ENCODE assay signal across 1 cellular context in the genomic region with DNA sequence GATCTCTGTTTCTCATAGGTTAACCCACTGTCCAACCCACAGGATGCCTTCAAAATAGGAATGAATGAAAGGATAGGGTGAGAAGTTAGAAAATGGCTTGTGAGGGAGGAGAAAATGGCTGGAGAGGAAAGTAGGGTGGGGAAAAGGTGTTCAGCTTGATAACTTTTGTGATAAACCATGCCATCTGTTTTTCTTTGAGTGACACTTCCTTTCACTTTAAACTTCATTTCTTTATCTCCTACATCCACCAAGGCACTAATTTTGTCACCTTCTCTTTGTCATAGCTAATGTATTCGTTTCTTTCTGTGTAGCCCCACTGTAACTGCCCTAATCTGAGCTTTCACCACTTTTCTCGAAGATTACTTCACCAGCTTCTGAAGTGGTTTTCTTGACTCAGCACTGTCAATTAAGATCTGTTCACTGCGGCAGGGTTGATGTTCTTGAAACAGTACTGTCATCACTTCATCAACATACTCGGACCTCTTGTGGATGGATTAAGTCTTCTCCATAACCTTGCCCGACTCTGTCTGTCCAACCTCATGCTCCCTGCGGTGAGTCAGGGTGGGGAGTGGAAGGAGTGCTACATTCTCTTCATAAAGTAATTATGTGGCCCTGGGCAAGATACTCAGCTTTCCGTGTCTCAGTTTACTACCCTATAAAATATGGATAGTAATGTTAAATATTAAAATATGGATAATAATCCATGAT.
A peak's percentile ranks its signal among the peaks of the same experiment; 100 is the strongest.
TF ChIP-seq lines count a peak whose summit lies in the region.

No MANE protein-coding gene starts in this region.

TF ChIP-seq in K562, 482 proteins besides CTCF, POLR2A, EP300 and RAD21 (continued from another document and continues in another):
- TF ChIP-seq CCNT2 (IDR thresholded peaks at IDR 0.05; ENCODE audit: borderline replicate concordance, extremely low read depth, insufficient read length, low read depth, low read length) = peak; percentile 99
- TF ChIP-seq ZNF384 (IDR thresholded peaks at IDR 0.05; ENCODE audit: low read depth, low read length) = no peak
- no peak for TF ChIP-seq ZNF780A (CRISPR knock-in tag; IDR thresholded peaks at IDR 0.05)
- TF ChIP-seq, protein P1, sequence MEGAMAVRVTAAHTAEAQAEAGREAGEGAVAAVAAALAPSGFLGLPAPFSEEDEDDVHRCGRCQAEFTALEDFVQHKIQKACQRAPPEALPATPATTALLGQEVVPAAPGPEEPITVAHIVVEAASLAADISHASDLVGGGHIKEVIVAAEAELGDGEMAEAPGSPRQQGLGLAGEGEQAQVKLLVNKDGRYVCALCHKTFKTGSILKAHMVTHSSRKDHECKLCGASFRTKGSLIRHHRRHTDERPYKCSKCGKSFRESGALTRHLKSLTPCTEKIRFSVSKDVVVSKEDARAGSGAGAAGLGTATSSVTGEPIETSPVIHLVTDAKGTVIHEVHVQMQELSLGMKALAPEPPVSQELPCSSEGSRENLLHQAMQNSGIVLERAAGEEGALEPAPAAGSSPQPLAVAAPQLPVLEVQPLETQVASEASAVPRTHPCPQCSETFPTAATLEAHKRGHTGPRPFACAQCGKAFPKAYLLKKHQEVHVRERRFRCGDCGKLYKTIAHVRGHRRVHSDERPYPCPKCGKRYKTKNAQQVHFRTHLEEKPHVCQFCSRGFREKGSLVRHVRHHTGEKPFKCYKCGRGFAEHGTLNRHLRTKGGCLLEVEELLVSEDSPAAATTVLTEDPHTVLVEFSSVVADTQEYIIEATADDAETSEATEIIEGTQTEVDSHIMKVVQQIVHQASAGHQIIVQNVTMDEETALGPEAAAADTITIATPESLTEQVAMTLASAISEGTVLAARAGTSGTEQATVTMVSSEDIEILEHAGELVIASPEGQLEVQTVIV (CRISPR knock-in tag; IDR thresholded peaks at IDR 0.05; ENCODE audit: borderline replicate concordance) = no peak
- TF ChIP-seq ADNP (tag; IDR thresholded peaks at IDR 0.05) = peak; percentile 79; the same call in 1 of the 2 replicates
- TF ChIP-seq ELF2 (CRISPR knock-in tag; IDR thresholded peaks at IDR 0.05) = no peak
- TF ChIP-seq POLR2H (tag; IDR thresholded peaks at IDR 0.05; ENCODE audit: low read depth) = no peak
- TF ChIP-seq PTBP1 (IDR thresholded peaks at IDR 0.05; ENCODE audit: low read depth, low read length) = no peak
- TF ChIP-seq IFI16 (CRISPR knock-in tag; IDR thresholded peaks at IDR 0.05) = no peak
- TF ChIP-seq TOE1 (IDR thresholded peaks at IDR 0.05; ENCODE audit: borderline replicate concordance) = no peak; the same call in none of the 2 replicates
- no peak for TF ChIP-seq TOE1 (CRISPR knock-in tag; IDR thresholded peaks at IDR 0.05; ENCODE audit: borderline replicate concordance, low read depth)
- no peak for TF ChIP-seq BHLHE40 (IDR thresholded peaks at IDR 0.05; ENCODE audit: low read length)
- TF ChIP-seq, protein P2, sequence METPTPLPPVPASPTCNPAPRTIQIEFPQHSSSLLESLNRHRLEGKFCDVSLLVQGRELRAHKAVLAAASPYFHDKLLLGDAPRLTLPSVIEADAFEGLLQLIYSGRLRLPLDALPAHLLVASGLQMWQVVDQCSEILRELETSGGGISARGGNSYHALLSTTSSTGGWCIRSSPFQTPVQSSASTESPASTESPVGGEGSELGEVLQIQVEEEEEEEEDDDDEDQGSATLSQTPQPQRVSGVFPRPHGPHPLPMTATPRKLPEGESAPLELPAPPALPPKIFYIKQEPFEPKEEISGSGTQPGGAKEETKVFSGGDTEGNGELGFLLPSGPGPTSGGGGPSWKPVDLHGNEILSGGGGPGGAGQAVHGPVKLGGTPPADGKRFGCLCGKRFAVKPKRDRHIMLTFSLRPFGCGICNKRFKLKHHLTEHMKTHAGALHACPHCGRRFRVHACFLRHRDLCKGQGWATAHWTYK (CRISPR knock-in tag; IDR thresholded peaks at IDR 0.05) = no peak
- peak; percentile 89 for TF ChIP-seq MTA2 (IDR thresholded peaks at IDR 0.05; ENCODE audit: low read depth)
- TF ChIP-seq XRCC4 (IDR thresholded peaks at IDR 0.05; ENCODE audit: extremely low read depth, insufficient read depth, insufficient read length) = no peak
- no peak for TF ChIP-seq POU5F1 (IDR thresholded peaks at IDR 0.05; ENCODE audit: borderline replicate concordance, low read depth, low read length, partially characterized antibody)
- TF ChIP-seq SMAD1 (IDR thresholded peaks at IDR 0.05; ENCODE audit: low read depth, low read length, partially characterized antibody) = peak; percentile 38
- TF ChIP-seq ZNF41 (CRISPR knock-in tag; conservative IDR thresholded peaks at IDR 0.05) = no peak
- peak; percentile 90 for TF ChIP-seq KLF16 (IDR thresholded peaks at IDR 0.05)
- peak; percentile 98 to 99 for TF ChIP-seq KDM1A (IDR thresholded peaks at IDR 0.05)
- TF ChIP-seq, protein P3, sequence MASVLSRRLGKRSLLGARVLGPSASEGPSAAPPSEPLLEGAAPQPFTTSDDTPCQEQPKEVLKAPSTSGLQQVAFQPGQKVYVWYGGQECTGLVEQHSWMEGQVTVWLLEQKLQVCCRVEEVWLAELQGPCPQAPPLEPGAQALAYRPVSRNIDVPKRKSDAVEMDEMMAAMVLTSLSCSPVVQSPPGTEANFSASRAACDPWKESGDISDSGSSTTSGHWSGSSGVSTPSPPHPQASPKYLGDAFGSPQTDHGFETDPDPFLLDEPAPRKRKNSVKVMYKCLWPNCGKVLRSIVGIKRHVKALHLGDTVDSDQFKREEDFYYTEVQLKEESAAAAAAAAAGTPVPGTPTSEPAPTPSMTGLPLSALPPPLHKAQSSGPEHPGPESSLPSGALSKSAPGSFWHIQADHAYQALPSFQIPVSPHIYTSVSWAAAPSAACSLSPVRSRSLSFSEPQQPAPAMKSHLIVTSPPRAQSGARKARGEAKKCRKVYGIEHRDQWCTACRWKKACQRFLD (CRISPR knock-in tag; IDR thresholded peaks at IDR 0.05) = peak; percentile 87
- no peak for TF ChIP-seq SRSF7 (optimal IDR thresholded peaks at IDR 0.05; ENCODE audit: low read depth, low read length)
- no peak for TF ChIP-seq KDM4B (IDR thresholded peaks at IDR 0.05; ENCODE audit: borderline replicate concordance in 2 of 2, low read depth in 1 of 2)
- TF ChIP-seq NR3C1 (CRISPR knock-in tag; IDR thresholded peaks at IDR 0.05) = no peak
- TF ChIP-seq, protein P4, sequence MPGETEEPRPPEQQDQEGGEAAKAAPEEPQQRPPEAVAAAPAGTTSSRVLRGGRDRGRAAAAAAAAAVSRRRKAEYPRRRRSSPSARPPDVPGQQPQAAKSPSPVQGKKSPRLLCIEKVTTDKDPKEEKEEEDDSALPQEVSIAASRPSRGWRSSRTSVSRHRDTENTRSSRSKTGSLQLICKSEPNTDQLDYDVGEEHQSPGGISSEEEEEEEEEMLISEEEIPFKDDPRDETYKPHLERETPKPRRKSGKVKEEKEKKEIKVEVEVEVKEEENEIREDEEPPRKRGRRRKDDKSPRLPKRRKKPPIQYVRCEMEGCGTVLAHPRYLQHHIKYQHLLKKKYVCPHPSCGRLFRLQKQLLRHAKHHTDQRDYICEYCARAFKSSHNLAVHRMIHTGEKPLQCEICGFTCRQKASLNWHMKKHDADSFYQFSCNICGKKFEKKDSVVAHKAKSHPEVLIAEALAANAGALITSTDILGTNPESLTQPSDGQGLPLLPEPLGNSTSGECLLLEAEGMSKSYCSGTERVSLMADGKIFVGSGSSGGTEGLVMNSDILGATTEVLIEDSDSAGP (CRISPR knock-in tag; IDR thresholded peaks at IDR 0.05) = no peak
- no peak for TF ChIP-seq ZC3H4 (CRISPR knock-in tag; IDR thresholded peaks at IDR 0.05; ENCODE audit: borderline replicate concordance)
- TF ChIP-seq SIN3B (IDR thresholded peaks at IDR 0.05; ENCODE audit: low read depth) = no peak
- TF ChIP-seq TAL1 (IDR thresholded peaks at IDR 0.05) = peak; percentile 97
- TF ChIP-seq, protein P5, sequence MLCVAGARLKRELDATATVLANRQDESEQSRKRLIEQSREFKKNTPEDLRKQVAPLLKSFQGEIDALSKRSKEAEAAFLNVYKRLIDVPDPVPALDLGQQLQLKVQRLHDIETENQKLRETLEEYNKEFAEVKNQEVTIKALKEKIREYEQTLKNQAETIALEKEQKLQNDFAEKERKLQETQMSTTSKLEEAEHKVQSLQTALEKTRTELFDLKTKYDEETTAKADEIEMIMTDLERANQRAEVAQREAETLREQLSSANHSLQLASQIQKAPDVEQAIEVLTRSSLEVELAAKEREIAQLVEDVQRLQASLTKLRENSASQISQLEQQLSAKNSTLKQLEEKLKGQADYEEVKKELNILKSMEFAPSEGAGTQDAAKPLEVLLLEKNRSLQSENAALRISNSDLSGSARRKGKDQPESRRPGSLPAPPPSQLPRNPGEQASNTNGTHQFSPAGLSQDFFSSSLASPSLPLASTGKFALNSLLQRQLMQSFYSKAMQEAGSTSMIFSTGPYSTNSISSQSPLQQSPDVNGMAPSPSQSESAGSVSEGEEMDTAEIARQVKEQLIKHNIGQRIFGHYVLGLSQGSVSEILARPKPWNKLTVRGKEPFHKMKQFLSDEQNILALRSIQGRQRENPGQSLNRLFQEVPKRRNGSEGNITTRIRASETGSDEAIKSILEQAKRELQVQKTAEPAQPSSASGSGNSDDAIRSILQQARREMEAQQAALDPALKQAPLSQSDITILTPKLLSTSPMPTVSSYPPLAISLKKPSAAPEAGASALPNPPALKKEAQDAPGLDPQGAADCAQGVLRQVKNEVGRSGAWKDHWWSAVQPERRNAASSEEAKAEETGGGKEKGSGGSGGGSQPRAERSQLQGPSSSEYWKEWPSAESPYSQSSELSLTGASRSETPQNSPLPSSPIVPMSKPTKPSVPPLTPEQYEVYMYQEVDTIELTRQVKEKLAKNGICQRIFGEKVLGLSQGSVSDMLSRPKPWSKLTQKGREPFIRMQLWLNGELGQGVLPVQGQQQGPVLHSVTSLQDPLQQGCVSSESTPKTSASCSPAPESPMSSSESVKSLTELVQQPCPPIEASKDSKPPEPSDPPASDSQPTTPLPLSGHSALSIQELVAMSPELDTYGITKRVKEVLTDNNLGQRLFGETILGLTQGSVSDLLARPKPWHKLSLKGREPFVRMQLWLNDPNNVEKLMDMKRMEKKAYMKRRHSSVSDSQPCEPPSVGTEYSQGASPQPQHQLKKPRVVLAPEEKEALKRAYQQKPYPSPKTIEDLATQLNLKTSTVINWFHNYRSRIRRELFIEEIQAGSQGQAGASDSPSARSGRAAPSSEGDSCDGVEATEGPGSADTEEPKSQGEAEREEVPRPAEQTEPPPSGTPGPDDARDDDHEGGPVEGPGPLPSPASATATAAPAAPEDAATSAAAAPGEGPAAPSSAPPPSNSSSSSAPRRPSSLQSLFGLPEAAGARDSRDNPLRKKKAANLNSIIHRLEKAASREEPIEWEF (CRISPR knock-in tag; IDR thresholded peaks at IDR 0.05) = no peak
- no peak for TF ChIP-seq ETS2 (tag; IDR thresholded peaks at IDR 0.05; ENCODE audit: borderline replicate concordance, poor library complexity, severe bottlenecking)
- TF ChIP-seq SP2 (IDR thresholded peaks at IDR 0.05; ENCODE audit: extremely low read depth, low read depth, low read length, poor library complexity, severe bottlenecking) = no peak
- TF ChIP-seq, protein P6, sequence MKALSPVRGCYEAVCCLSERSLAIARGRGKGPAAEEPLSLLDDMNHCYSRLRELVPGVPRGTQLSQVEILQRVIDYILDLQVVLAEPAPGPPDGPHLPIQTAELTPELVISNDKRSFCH (CRISPR knock-in tag; IDR thresholded peaks at IDR 0.05) = no peak
- TF ChIP-seq, protein P6 (tag; IDR thresholded peaks at IDR 0.05) = no peak
- TF ChIP-seq, protein P7, sequence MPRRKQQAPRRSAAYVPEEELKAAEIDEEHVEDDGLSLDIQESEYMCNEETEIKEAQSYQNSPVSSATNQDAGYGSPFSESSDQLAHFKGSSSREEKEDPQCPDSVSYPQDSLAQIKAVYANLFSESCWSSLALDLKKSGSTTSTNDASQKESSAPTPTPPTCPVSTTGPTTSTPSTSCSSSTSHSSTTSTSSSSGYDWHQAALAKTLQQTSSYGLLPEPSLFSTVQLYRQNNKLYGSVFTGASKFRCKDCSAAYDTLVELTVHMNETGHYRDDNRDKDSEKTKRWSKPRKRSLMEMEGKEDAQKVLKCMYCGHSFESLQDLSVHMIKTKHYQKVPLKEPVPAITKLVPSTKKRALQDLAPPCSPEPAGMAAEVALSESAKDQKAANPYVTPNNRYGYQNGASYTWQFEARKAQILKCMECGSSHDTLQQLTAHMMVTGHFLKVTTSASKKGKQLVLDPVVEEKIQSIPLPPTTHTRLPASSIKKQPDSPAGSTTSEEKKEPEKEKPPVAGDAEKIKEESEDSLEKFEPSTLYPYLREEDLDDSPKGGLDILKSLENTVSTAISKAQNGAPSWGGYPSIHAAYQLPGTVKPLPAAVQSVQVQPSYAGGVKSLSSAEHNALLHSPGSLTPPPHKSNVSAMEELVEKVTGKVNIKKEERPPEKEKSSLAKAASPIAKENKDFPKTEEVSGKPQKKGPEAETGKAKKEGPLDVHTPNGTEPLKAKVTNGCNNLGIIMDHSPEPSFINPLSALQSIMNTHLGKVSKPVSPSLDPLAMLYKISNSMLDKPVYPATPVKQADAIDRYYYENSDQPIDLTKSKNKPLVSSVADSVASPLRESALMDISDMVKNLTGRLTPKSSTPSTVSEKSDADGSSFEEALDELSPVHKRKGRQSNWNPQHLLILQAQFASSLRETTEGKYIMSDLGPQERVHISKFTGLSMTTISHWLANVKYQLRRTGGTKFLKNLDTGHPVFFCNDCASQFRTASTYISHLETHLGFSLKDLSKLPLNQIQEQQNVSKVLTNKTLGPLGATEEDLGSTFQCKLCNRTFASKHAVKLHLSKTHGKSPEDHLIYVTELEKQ (CRISPR knock-in tag; IDR thresholded peaks at IDR 0.05) = no peak
- TF ChIP-seq HDAC3 (IDR thresholded peaks at IDR 0.05; ENCODE audit: borderline replicate concordance, partially characterized antibody) = peak; percentile 95
- TF ChIP-seq, protein P8, sequence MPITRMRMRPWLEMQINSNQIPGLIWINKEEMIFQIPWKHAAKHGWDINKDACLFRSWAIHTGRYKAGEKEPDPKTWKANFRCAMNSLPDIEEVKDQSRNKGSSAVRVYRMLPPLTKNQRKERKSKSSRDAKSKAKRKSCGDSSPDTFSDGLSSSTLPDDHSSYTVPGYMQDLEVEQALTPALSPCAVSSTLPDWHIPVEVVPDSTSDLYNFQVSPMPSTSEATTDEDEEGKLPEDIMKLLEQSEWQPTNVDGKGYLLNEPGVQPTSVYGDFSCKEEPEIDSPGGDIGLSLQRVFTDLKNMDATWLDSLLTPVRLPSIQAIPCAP (CRISPR knock-in tag; IDR thresholded peaks at IDR 0.05; ENCODE audit: borderline replicate concordance) = no peak
- TF ChIP-seq, protein P9, sequence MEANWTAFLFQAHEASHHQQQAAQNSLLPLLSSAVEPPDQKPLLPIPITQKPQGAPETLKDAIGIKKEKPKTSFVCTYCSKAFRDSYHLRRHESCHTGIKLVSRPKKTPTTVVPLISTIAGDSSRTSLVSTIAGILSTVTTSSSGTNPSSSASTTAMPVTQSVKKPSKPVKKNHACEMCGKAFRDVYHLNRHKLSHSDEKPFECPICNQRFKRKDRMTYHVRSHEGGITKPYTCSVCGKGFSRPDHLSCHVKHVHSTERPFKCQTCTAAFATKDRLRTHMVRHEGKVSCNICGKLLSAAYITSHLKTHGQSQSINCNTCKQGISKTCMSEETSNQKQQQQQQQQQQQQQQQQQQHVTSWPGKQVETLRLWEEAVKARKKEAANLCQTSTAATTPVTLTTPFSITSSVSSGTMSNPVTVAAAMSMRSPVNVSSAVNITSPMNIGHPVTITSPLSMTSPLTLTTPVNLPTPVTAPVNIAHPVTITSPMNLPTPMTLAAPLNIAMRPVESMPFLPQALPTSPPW (CRISPR knock-in tag; IDR thresholded peaks at IDR 0.05) = peak; percentile 65; the same call in 1 of the 2 replicates
- TF ChIP-seq, protein P10, sequence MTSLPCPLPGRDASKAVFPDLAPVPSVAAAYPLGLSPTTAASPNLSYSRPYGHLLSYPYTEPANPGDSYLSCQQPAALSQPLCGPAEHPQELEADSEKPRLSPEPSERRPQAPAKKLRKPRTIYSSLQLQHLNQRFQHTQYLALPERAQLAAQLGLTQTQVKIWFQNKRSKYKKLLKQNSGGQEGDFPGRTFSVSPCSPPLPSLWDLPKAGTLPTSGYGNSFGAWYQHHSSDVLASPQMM (CRISPR knock-in tag; IDR thresholded peaks at IDR 0.05) = no peak
- peak in 1 of 2 experiments; percentile 66; a peak in 1 of 4 replicates for TF ChIP-seq TBL1XR1 (IDR thresholded peaks at IDR 0.05; ENCODE audit: low read length in 2 of 2)
- no peak for TF ChIP-seq CBX1 (IDR thresholded peaks at IDR 0.05; ENCODE audit: low read depth)
